1 cellular context compared by ENCODE assay signal in genomic region chr12:40192704-40193255, GRCh38.
TF ChIP-seq lines count a peak whose summit lies in the region.

No MANE protein-coding gene starts in this region.

TF ChIP-seq in GM12878, 131 proteins besides CTCF, POLR2A, EP300 and RAD21 (continued from another document and continues in another):
- TF ChIP-seq ZBTB4 (CRISPR knock-in tag; IDR thresholded peaks at IDR 0.05) (no peak), CEBPZ (IDR thresholded peaks at IDR 0.05; ENCODE audit: low read depth, low read length) (no peak), ZNF217 (IDR thresholded peaks at IDR 0.05) (peak; percentile 26; the same call in 1 of the 2 replicates), ASH2L (IDR thresholded peaks at IDR 0.05; ENCODE audit: borderline replicate concordance, low read depth) (no peak), SMARCA5 (IDR thresholded peaks at IDR 0.05) (no peak), KLF5 (IDR thresholded peaks at IDR 0.05; ENCODE audit: partially characterized antibody) (no peak), STAT1 (conservative IDR thresholded peaks at IDR 0.05) (no peak), EGR1 (IDR thresholded peaks at IDR 0.05; ENCODE audit: borderline replicate concordance in 1 of 2, low read depth in 2 of 2, low read length in 2 of 2) (no peak), SUPT20H (IDR thresholded peaks at IDR 0.05; ENCODE audit: borderline replicate concordance, control insufficient read depth, low read depth, low read length) (no peak), YY1 (IDR thresholded peaks at IDR 0.05; ENCODE audit: low read depth, low read length) (peak; percentile 68), RUNX3 (IDR thresholded peaks at IDR 0.05; ENCODE audit: low read length) (peak; percentile 90), BCL11A (IDR thresholded peaks at IDR 0.05; ENCODE audit: low read depth, low read length) (peak; percentile 51; the same call in 1 of the 2 replicates), HSF1 (IDR thresholded peaks at IDR 0.05; ENCODE audit: low read depth, low read length) (no peak), POLR2AphosphoS2 (IDR thresholded peaks at IDR 0.05; ENCODE audit: low read depth, low read length) (no peak), MYC (IDR thresholded peaks at IDR 0.05; ENCODE audit: insufficient read depth, insufficient read length, insufficient replicate concordance, low read length, severe bottlenecking) (no peak), ZNF592 (IDR thresholded peaks at IDR 0.05) (no peak), KDM1A (IDR thresholded peaks at IDR 0.05; ENCODE audit: borderline replicate concordance) (no peak), BRCA1 (IDR thresholded peaks at IDR 0.05; ENCODE audit: low read depth, low read length) (no peak), E2F4 (IDR thresholded peaks at IDR 0.05; ENCODE audit: low read depth, low read length) (no peak), YBX1 (IDR thresholded peaks at IDR 0.05) (no peak), HCFC1 (IDR thresholded peaks at IDR 0.05; ENCODE audit: low read length) (no peak), NFXL1 (IDR thresholded peaks at IDR 0.05; ENCODE audit: borderline replicate concordance) (no peak), HDAC6 (IDR thresholded peaks at IDR 0.05; ENCODE audit: unreplicated experiment) (no peak), IRF5 (IDR thresholded peaks at IDR 0.05; ENCODE audit: borderline replicate concordance) (no peak), BMI1 (IDR thresholded peaks at IDR 0.05; ENCODE audit: borderline replicate concordance) (no peak; the same call in 1 of the 2 replicates), NR2C2 (IDR thresholded peaks at IDR 0.05; ENCODE audit: borderline replicate concordance, control insufficient read depth, insufficient read length, low read depth) (no peak), SIX5 (IDR thresholded peaks at IDR 0.05; ENCODE audit: low read depth, low read length, severe bottlenecking) (no peak)
- TF ChIP-seq, protein P1, sequence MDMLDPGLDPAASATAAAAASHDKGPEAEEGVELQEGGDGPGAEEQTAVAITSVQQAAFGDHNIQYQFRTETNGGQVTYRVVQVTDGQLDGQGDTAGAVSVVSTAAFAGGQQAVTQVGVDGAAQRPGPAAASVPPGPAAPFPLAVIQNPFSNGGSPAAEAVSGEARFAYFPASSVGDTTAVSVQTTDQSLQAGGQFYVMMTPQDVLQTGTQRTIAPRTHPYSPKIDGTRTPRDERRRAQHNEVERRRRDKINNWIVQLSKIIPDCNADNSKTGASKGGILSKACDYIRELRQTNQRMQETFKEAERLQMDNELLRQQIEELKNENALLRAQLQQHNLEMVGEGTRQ (IDR thresholded peaks at IDR 0.05; ENCODE audit: borderline replicate concordance, low read depth, low read length): no peak; the same call in 1 of the 2 replicates
- TF ChIP-seq, protein P2, sequence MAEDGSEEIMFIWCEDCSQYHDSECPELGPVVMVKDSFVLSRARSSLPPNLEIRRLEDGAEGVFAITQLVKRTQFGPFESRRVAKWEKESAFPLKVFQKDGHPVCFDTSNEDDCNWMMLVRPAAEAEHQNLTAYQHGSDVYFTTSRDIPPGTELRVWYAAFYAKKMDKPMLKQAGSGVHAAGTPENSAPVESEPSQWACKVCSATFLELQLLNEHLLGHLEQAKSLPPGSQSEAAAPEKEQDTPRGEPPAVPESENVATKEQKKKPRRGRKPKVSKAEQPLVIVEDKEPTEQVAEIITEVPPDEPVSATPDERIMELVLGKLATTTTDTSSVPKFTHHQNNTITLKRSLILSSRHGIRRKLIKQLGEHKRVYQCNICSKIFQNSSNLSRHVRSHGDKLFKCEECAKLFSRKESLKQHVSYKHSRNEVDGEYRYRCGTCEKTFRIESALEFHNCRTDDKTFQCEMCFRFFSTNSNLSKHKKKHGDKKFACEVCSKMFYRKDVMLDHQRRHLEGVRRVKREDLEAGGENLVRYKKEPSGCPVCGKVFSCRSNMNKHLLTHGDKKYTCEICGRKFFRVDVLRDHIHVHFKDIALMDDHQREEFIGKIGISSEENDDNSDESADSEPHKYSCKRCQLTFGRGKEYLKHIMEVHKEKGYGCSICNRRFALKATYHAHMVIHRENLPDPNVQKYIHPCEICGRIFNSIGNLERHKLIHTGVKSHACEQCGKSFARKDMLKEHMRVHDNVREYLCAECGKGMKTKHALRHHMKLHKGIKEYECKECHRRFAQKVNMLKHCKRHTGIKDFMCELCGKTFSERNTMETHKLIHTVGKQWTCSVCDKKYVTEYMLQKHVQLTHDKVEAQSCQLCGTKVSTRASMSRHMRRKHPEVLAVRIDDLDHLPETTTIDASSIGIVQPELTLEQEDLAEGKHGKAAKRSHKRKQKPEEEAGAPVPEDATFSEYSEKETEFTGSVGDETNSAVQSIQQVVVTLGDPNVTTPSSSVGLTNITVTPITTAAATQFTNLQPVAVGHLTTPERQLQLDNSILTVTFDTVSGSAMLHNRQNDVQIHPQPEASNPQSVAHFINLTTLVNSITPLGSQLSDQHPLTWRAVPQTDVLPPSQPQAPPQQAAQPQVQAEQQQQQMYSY (CRISPR knock-in tag; IDR thresholded peaks at IDR 0.05): no peak
- TF ChIP-seq, protein P3, sequence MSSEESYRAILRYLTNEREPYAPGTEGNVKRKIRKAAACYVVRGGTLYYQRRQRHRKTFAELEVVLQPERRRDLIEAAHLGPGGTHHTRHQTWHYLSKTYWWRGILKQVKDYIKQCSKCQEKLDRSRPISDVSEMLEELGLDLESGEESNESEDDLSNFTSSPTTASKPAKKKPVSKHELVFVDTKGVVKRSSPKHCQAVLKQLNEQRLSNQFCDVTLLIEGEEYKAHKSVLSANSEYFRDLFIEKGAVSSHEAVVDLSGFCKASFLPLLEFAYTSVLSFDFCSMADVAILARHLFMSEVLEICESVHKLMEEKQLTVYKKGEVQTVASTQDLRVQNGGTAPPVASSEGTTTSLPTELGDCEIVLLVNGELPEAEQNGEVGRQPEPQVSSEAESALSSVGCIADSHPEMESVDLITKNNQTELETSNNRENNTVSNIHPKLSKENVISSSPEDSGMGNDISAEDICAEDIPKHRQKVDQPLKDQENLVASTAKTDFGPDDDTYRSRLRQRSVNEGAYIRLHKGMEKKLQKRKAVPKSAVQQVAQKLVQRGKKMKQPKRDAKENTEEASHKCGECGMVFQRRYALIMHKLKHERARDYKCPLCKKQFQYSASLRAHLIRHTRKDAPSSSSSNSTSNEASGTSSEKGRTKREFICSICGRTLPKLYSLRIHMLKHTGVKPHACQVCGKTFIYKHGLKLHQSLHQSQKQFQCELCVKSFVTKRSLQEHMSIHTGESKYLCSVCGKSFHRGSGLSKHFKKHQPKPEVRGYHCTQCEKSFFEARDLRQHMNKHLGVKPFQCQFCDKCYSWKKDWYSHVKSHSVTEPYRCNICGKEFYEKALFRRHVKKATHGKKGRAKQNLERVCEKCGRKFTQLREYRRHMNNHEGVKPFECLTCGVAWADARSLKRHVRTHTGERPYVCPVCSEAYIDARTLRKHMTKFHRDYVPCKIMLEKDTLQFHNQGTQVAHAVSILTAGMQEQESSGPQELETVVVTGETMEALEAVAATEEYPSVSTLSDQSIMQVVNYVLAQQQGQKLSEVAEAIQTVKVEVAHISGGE (CRISPR knock-in tag; IDR thresholded peaks at IDR 0.05): no peak
